In the genomic region with DNA sequence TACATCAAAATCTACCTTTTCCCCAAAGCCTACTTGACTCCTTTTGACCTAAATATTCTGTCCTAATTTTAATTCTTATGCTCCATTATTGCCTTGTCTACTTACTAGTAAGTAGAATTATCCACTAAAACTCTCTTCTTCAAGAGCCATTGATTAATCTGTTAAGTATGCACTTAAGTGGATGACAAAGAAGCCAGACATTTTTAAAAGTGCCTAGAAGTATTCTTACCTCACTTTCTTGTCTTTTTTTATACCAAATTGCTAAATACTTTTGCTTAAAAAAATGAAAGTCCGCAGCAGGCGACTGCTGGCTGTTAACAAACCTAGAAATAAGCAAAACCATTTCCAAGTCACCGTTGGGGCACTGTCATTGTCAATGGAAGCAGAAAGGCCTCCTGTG, we compare ENCODE assay signal across 23 cellular contexts. TPM values are rescaled to one million over a fixed set of nuclear protein-coding genes. Genes with fewer than 3 reads are reported as not detected.
DNase-seq lines count a peak whose midpoint lies in the region; ATAC-seq and TF ChIP-seq lines count a peak whose summit lies in the region.
"Had no signal": no experiment of that assay in that cellular context is flagged by ENCODE, and none has a peak within 500 bp of the region (broad histone marks: within the 10 kb centered on the region; RNA-seq: fewer than 3 reads in every experiment).

No MANE protein-coding gene starts in this region.

- H3K36me3 ChIP-seq in left lung = no peaks in the 10 kb centered on the region
- H3K36me3 ChIP-seq: BE2C, SJCRH30 had no signal

- DNase-seq in AG10803 (ENCODE audit: low read depth) (peak; percentile 47), GM03348 (ENCODE audit: low spot score) (peak; percentile 23), NCI-H524 treated with DMSO at 0.1 percent for 48 hours (lab: John Stamatoyannopoulos, UW) (peak; percentile 58), left lung (no peak), CD14-positive monocyte (ENCODE audit: low spot score) (no peak)
- DNase-seq: BE2C; Caco-2; CD4-positive, alpha-beta T cell; DMS 273 treated with DMSO at 0.1 percent for 48 hours; DMS79 treated with DMSO at 0.1 percent for 48 hours; H7; MM.1S; NCI-H1092 treated with DMSO at 0.1 percent for 48 hours; NCI-H1436 treated with DMSO at 0.1 percent for 48 hours; NCI-H1930; NCI-H345; NCI-H526; OCI-M1; SJCRH30; T-helper 1 cell had no signal

- no peaks in the 10 kb centered on the region for H3K36me3 Mint-ChIP-seq in CD14-positive monocyte

- H3K9me3 Mint-ChIP-seq in CD14-positive monocyte = peaks cover 0 to 2% (median 0%) of the 10 kb centered on the region in 7 donors
- H3K9me3 Mint-ChIP-seq: CD4-positive, alpha-beta T cell had no signal

- peaks cover 0 to 1% (median 0%) of the 10 kb centered on the region in 3 donors for H3K27me3 Mint-ChIP-seq in CD14-positive monocyte (ENCODE audit: low read depth in 3 of 3)
- H3K27me3 Mint-ChIP-seq: CD4-positive, alpha-beta T cell had no signal

- H3K4me3 Mint-ChIP-seq in CD14-positive monocyte = no peak overlapping the region
- H3K4me3 Mint-ChIP-seq: CD4-positive, alpha-beta T cell had no signal

- H3K4me3 ChIP-seq in AG10803 (ENCODE audit: low read length) (no peak overlapping the region), left lung (no peak overlapping the region)
- H3K4me3 ChIP-seq: SJCRH30 had no signal

- no peaks in the 10 kb centered on the region for H3K4me1 Mint-ChIP-seq in CD14-positive monocyte

- peaks cover 0 to 15% of the 10 kb centered on the region in 2 donors for H3K27me3 ChIP-seq in left lung
- H3K27me3 ChIP-seq: BE2C had no signal

- no peak overlapping the region for H3K27ac ChIP-seq in left lung
- H3K27ac ChIP-seq: SJCRH30 had no signal

- no peak overlapping the region for H3K27ac Mint-ChIP-seq in CD14-positive monocyte
- H3K27ac Mint-ChIP-seq: CD4-positive, alpha-beta T cell had no signal

- H3K9me3 ChIP-seq in left lung = no peaks in the 10 kb centered on the region
- H3K9me3 ChIP-seq: BE2C, Caco-2, SJCRH30 had no signal

- intact Hi-C loops in left lung (cut with DNase I) = no loop called here
- intact Hi-C loops in CD14-positive monocyte (cut with micrococcal nuclease) = no loop called here

- no peaks in the 10 kb centered on the region for H3K4me1 ChIP-seq in left lung
- H3K4me1 ChIP-seq: BE2C, Caco-2, SJCRH30 had no signal

- no peak for TF ChIP-seq CTCF in AG10803 (conservative IDR thresholded peaks at IDR 0.05; ENCODE audit: low read length)
- no peak for TF ChIP-seq CTCF in left lung (IDR thresholded peaks at IDR 0.05)
- no peak for TF ChIP-seq CTCF in CD14-positive monocyte (IDR thresholded peaks at IDR 0.05)

- ATAC-seq in left lung = peak; percentile 52
- no peak for ATAC-seq in GM19452 (IDR thresholded peaks at IDR 0.05; ENCODE audit: unreplicated experiment)
- no peak for ATAC-seq in HG03159 (IDR thresholded peaks at IDR 0.05; ENCODE audit: unreplicated experiment)
- ATAC-seq in HG03095 (IDR thresholded peaks at IDR 0.05; ENCODE audit: unreplicated experiment) = no peak

RNA-seq across cellular contexts. Expression of a gene that starts 20.1 kb away (rescaled TPM):
- total RNA-seq in left lung = not detected
- not detected for polyA plus RNA-seq in CD14-positive monocyte
- total RNA-seq: Caco-2; CD4-positive, alpha-beta T cell; SJCRH30 had no signal

Comparison
In these comparisons a context has a peak if more than half of its experiments do, and no peak if none do; other contexts are left out.
1. DNase-seq: peak in AG10803 (single experiment), GM03348 (single experiment) and NCI-H524 treated with DMSO at 0.1 percent for 48 hours (single experiment); none in left lung (0 of 2) and CD14-positive monocyte (single experiment).